Comparison of ENCODE assay signal across 3 cellular contexts in genomic region chr11:82191690-82192089, GRCh38.
TF ChIP-seq lines count a peak whose summit lies in the region.

No MANE protein-coding gene starts in this region.

TF ChIP-seq in liver, 16 proteins besides CTCF, POLR2A, EP300 and RAD21 (continued from another document):
- TF ChIP-seq REST (IDR thresholded peaks at IDR 0.05): no peak
- TF ChIP-seq SP1 (IDR thresholded peaks at IDR 0.05): no peak

TF ChIP-seq in HepG2, 621 proteins besides CTCF, POLR2A, EP300 and RAD21 (continued from another document):
- TF ChIP-seq RNF219 (CRISPR knock-in tag; IDR thresholded peaks at IDR 0.05) (no peak), FUBP1 (CRISPR knock-in tag; IDR thresholded peaks at IDR 0.05; ENCODE audit: borderline replicate concordance) (no peak), DMTF1 (CRISPR knock-in tag; IDR thresholded peaks at IDR 0.05) (no peak), ZNF644 (CRISPR knock-in tag; IDR thresholded peaks at IDR 0.05; ENCODE audit: low read depth) (no peak)
TF ChIP-seq in HepG2: peak in this region for 0.

TF ChIP-seq in WTC11, 78 proteins besides CTCF, POLR2A, EP300 and RAD21 (continued from another document):
- no peak for TF ChIP-seq ERG (CRISPR knock-in tag; IDR thresholded peaks at IDR 0.05)
- no peak for TF ChIP-seq NFE2L1 (CRISPR knock-in tag; IDR thresholded peaks at IDR 0.05)
- TF ChIP-seq SMAD4 (CRISPR knock-in tag; IDR thresholded peaks at IDR 0.05): no peak
- TF ChIP-seq ZNF532 (CRISPR knock-in tag; IDR thresholded peaks at IDR 0.05; ENCODE audit: borderline replicate concordance): no peak
- TF ChIP-seq PRDM15 (CRISPR knock-in tag; IDR thresholded peaks at IDR 0.05): no peak
- no peak for TF ChIP-seq OVOL2 (CRISPR knock-in tag; IDR thresholded peaks at IDR 0.05; ENCODE audit: borderline replicate concordance)
- no peak for TF ChIP-seq ZBTB21 (CRISPR knock-in tag; IDR thresholded peaks at IDR 0.05; ENCODE audit: borderline replicate concordance)
- TF ChIP-seq MLX (CRISPR knock-in tag; IDR thresholded peaks at IDR 0.05): no peak
- no peak for TF ChIP-seq RELA (CRISPR knock-in tag; IDR thresholded peaks at IDR 0.05; ENCODE audit: borderline replicate concordance)
- no peak for TF ChIP-seq ATF1 (CRISPR knock-in tag; IDR thresholded peaks at IDR 0.05)
- no peak for TF ChIP-seq ZSCAN18 (CRISPR knock-in tag; IDR thresholded peaks at IDR 0.05)
